ENCODE assay signal across 8 cellular contexts in genomic region chr19:22633706-22634449, GRCh38. TPM values are rescaled to one million over a fixed set of nuclear protein-coding genes. Genes with fewer than 3 reads are reported as not detected.
DNase-seq lines count a peak whose midpoint lies in the region; ATAC-seq and TF ChIP-seq lines count a peak whose summit lies in the region.
"Not testable (repeated sequence)": the region's sequence is repeated elsewhere in the genome, so short reads cannot be mapped to it uniquely, and the experiment has no call there.

Gene ZNF492 (plus strand): TSS chr19:22634324. CDS start chr19:22653400, 19,076 bp downstream.

- not testable (repeated sequence) for H3K27me3 ChIP-seq in BLaER1; brain microvascular endothelial cell (replicated peaks); heart left ventricle; ovary

- POLR2A ChIA-PET in activated CD8-positive, alpha-beta T cell treated with anti-CD3 and anti-CD28 coated beads, Interleukin-2, amount 10 ng/mL, durations not matched to agents 7 days and 5 days (lab: Charles Lee) = interaction anchor here (0.6 kb wide), 1 partner anchor 564 kb away, joined by 3 read pairs; no protein-coding TSS in a partner anchor

- H3K9me3 ChIP-seq in BLaER1 = peaks cover 58% of the 10 kb centered on the region
- not testable (repeated sequence) for H3K9me3 ChIP-seq in heart left ventricle, ovary

- not testable (repeated sequence) for H3K4me1 ChIP-seq in BLaER1; heart left ventricle; ovary (ENCODE audit: insufficient read depth)

- ATAC-seq in GM21576 (IDR thresholded peaks at IDR 0.05; ENCODE audit: unreplicated experiment) (peak; percentile 55), heart left ventricle (peak; percentile 97 to 100 (median 100))
- ATAC-seq in activated CD8-positive, alpha-beta T cell treated with anti-CD3 and anti-CD28 coated beads, Interleukin-2, amount 10 ng/mL, durations not matched to agents 7 days and 5 days = peak; percentile 97

- in situ Hi-C loops in brain microvascular endothelial cell (cut with HindIII; ENCODE audit: low pct_ligation_motif_present, low sequenced_read_pairs) = not testable (repeated sequence)

- H3K4me1 Mint-ChIP-seq in activated CD8-positive, alpha-beta T cell treated with anti-CD3 and anti-CD28 coated beads, Interleukin-2, amount 10 ng/mL, durations not matched to agents 7 days and 5 days (ENCODE audit: low read depth) = not testable (repeated sequence)

- intact Hi-C loops in heart left ventricle (cut with DNase I); ovary (cut with DNase I): not testable (repeated sequence)

- CTCF ChIA-PET in activated CD8-positive, alpha-beta T cell treated with anti-CD3 and anti-CD28 coated beads, Interleukin-2, amount 10 ng/mL, durations not matched to agents 7 days and 5 days (lab: Charles Lee) = not testable (repeated sequence)

- H3K4me2 ChIP-seq in BLaER1 = peak within 1 kb of the TSS; percentile 65

- not testable (repeated sequence) for H3K9me3 Mint-ChIP-seq in activated CD8-positive, alpha-beta T cell treated with anti-CD3 and anti-CD28 coated beads, Interleukin-2, amount 10 ng/mL, durations not matched to agents 7 days and 5 days (ENCODE audit: insufficient read depth)

- H3K4me3 ChIP-seq in BLaER1 = peak within 1 kb of the TSS; percentile 75
- peak within 1 kb of the TSS; percentile 85 for H3K4me3 ChIP-seq in brain microvascular endothelial cell (ENCODE audit: low read depth, low read length)
- H3K4me3 ChIP-seq in heart left ventricle = peak within 1 kb of the TSS; percentile 56 to 96 (median 74)
- peak within 1 kb of the TSS; percentile 69 for H3K4me3 ChIP-seq in ovary

- TF ChIP-seq POLR2A in heart left ventricle (IDR thresholded peaks at IDR 0.05); ovary (IDR thresholded peaks at IDR 0.05): not testable (repeated sequence)

- TF ChIP-seq EP300 in ovary (IDR thresholded peaks at IDR 0.05) = not testable (repeated sequence)

- whole genome bisulfite sequencing in heart left ventricle, 4 donors = 2 to 19% (median 5%) methylated on average over 35 to 36 of the region's 36 CpGs
- WGBS in ovary, 3 donors = 1 to 25% (median 2%) methylated on average over 26 to 36 of the region's 36 CpGs

- TF ChIP-seq CTCF in brain microvascular endothelial cell (IDR thresholded peaks at IDR 0.05; ENCODE audit: low read depth, low read length, missing control alignments); heart left ventricle (IDR thresholded peaks at IDR 0.05); ovary (IDR thresholded peaks at IDR 0.05): not testable (repeated sequence)

- not testable (repeated sequence) for H3K27me3 Mint-ChIP-seq in activated CD8-positive, alpha-beta T cell treated with anti-CD3 and anti-CD28 coated beads, Interleukin-2, amount 10 ng/mL, durations not matched to agents 7 days and 5 days (ENCODE audit: low read depth)

- not testable (repeated sequence) for H4K20me1 ChIP-seq in BLaER1

- DNase-seq in NCI-H748 (lab: John Stamatoyannopoulos, UW; ENCODE audit: unreplicated experiment) (peak; percentile 65), brain microvascular endothelial cell (peak; percentile 92), heart left ventricle (peak; percentile 89 to 95 (median 92)), ovary (peak; percentile 91 to 95 (median 91))
- DNase-seq in activated CD8-positive, alpha-beta T cell treated with anti-CD3 and anti-CD28 coated beads, Interleukin-2, amount 10 ng/mL, durations not matched to agents 7 days and 5 days = peak; percentile 87
- peak; percentile 57 to 64 for DNase-seq in stimulated activated CD8-positive, alpha-beta memory T cell treated with anti-CD3 and anti-CD28 coated beads, Interleukin-2, amount 100 ng/mL, for 1 hour (ENCODE audit: low read depth in 2 of 2)

- peaks cover 11% of the 10 kb centered on the region for H3K36me3 Mint-ChIP-seq in activated CD8-positive, alpha-beta T cell treated with anti-CD3 and anti-CD28 coated beads, Interleukin-2, amount 10 ng/mL, durations not matched to agents 7 days and 5 days (ENCODE audit: low read depth)

- H3K27ac ChIP-seq in BLaER1 = peak within 1 kb of the TSS; percentile 71; the same call in 1 of the 2 replicates
- H3K27ac ChIP-seq in brain microvascular endothelial cell = not testable (repeated sequence)
- peak within 1 kb of the TSS in 7 of 12 donors; percentile 17 to 72 (median 60) for H3K27ac ChIP-seq in heart left ventricle
- H3K27ac ChIP-seq in ovary = peak within 1 kb of the TSS in 1 of 2 donors; percentile 29

- H3K9ac ChIP-seq in BLaER1 = peak within 1 kb of the TSS; percentile 84

- peak within 1 kb of the TSS; percentile 90 for H3K4me3 Mint-ChIP-seq in activated CD8-positive, alpha-beta T cell treated with anti-CD3 and anti-CD28 coated beads, Interleukin-2, amount 10 ng/mL, durations not matched to agents 7 days and 5 days

- H3K27ac Mint-ChIP-seq in activated CD8-positive, alpha-beta T cell treated with anti-CD3 and anti-CD28 coated beads, Interleukin-2, amount 10 ng/mL, durations not matched to agents 7 days and 5 days = peak within 1 kb of the TSS; percentile 91

- H3K36me3 ChIP-seq in BLaER1 = peaks cover 11% of the 10 kb centered on the region; the same call in 1 of the 2 replicates
- not testable (repeated sequence) for H3K36me3 ChIP-seq in brain microvascular endothelial cell (replicated peaks); heart left ventricle; ovary

RNA-seq across cellular contexts. Expression of gene ZNF492, which starts in this region (rescaled TPM):
- total RNA-seq in activated CD8-positive, alpha-beta T cell treated with anti-CD3 and anti-CD28 coated beads, Interleukin-2, amount 10 ng/mL, durations not matched to agents 7 days and 5 days = 1 to 10 TPM; 2.1 to 2.2 TPM
- under 1 TPM in 6 of 9 donors, not detected in 3; 0.07 to 0.24 (median 0.15) TPM for total RNA-seq in heart left ventricle
- under 1 TPM; 0.04 to 0.06 TPM for polyA plus RNA-seq in heart left ventricle
- total RNA-seq in ovary = 1 to 10 TPM in 1 of 7 donors, under 1 TPM in 6; 0.37 to 1.4 (median 0.60) TPM
- polyA plus RNA-seq in ovary = under 1 TPM; 0.31 to 0.43 TPM

Comparison
In these comparisons a context has a peak if more than half of its experiments do, and no peak if none do; other contexts are left out.
1. Peak in DNase-seq, ATAC-seq, H3K4me3 ChIP-seq and H3K27ac ChIP-seq in heart left ventricle; RNA of the gene not detected or under 1 TPM.